Comparison of ENCODE assay signal across 18 cellular contexts in the genomic region with DNA sequence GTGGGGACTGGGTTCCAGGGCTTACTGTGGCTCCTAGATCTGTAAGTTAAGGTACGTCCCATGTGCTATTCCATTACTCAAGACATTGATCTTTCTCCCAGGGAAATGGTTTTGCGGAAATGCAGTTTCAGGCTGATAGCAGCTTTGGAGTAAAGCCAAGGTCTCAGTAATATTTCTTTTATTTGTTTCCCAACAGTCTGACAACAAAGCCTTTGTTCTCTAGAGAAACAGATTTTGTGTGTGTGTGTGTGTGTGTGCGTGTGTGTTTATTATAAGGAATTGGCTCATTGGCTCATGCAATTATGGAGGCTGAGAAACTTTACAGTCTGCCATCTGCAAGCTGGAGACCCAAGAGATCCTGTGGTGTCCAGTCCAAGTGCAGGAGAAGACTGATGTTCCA.
"Had no signal": no experiment of that assay in that cellular context is flagged by ENCODE, and none has a peak within 500 bp of the region (broad histone marks: within the 10 kb centered on the region; RNA-seq: fewer than 3 reads in every experiment).

No MANE protein-coding gene starts in this region.

- H3K27me3 ChIP-seq: upper lobe of right lung had no signal

- ATAC-seq: activated CD8-positive, alpha-beta T cell treated with anti-CD3 and anti-CD28 coated beads for 36 hours; activated T-cell treated with anti-CD3 and anti-CD28 coated beads, Interleukin-2, amount 50 U/mL, for 72 hours; left cardiac atrium; stimulated activated memory B cell treated with anti-CD40 and anti-IgM and Interleukin-4, amounts not matched to agents 10 μg/mL and 1 μg/mL and 100 μg/mL, for 72 hours; upper lobe of right lung had no signal

- H3K27ac ChIP-seq: upper lobe of right lung had no signal

- H3K36me3 ChIP-seq: upper lobe of right lung had no signal

- H3K4me1 ChIP-seq: upper lobe of right lung had no signal

- H3K9me3 ChIP-seq: upper lobe of right lung had no signal

- DNase-seq: activated CD4-positive, CD25-positive, alpha-beta regulatory T cell treated with anti-CD3 and anti-CD28 coated beads, Interleukin-2, amount 50 U/mL, for 72 hours; activated CD8-positive, alpha-beta memory T cell treated with anti-CD3 and anti-CD28 coated beads, Interleukin-2, amount 50 U/mL, for 4 hours; activated CD8-positive, alpha-beta T cell treated with anti-CD3 and anti-CD28 coated beads for 36 hours; activated gamma-delta T cell treated with Interleukin-2 at 50 U/mL for 16 hours; activated naive CD8-positive, alpha-beta T cell treated with anti-CD3 and anti-CD28 coated beads for 36 hours; activated T-cell treated with anti-CD3 and anti-CD28 coated beads, Interleukin-2, amount 50 U/mL, for 72 hours; aorta; effector memory CD4-positive, alpha-beta T cell; erythroblast; immature natural killer cell; left cardiac atrium; mammary epithelial cell; nephron progenitor cell; retina; SIG-M5; stimulated activated CD4-positive, alpha-beta T cell treated with anti-CD3 and anti-CD28 coated beads, Interleukin-1b, Interleukin-23, amount 100 ng/mL, for 48 hours; upper lobe of right lung had no signal

- H3K4me3 ChIP-seq: upper lobe of right lung had no signal
